In the genomic region with DNA sequence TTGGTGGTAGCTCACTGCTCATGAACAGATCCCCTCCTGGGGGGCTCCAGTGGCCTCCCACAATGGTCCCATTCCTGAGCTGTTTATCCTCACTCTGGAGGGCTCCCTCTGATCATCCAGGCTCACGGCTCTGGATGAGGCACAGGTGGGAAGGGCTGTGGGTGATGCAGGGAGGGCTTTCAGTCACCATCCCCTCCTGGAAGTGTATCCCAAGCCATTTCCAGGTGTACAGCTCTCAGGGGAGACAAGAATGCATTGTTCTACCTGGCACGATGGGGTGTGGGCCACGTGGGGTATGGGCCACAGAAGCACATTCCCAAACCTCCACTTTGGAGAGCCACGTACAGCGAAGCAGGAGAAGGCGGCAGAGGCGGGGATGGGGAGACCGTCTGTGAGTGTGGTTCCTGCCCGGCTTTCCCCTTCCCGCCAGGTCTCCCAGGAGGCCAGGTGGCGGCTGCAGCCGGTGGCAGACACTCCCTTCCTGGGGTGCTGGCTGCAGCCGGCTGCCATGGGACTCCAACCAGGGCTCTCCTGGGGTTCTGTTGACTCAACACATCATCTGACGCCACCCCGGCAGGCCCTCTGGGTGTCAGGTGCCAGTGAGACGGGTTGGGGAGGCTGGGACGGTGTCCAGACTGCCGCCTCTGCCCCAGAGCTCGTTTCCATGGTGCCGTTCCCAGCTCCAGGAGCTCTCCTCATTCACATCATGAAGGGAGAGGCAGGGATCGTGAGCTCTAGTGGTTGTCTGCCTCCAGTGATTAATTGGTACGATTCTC, we compare ENCODE assay signal across 12 cellular contexts.
DNase-seq lines count a peak whose midpoint lies in the region; ATAC-seq lines count a peak whose summit lies in the region.
"Had no signal": no experiment of that assay in that cellular context is flagged by ENCODE, and none has a peak within 500 bp of the region (broad histone marks: within the 10 kb centered on the region; RNA-seq: fewer than 3 reads in every experiment).

No MANE protein-coding gene starts in this region.

- ATAC-seq in GM21619 (IDR thresholded peaks at IDR 0.05; ENCODE audit: unreplicated experiment): no peak
- ATAC-seq: T-cell had no signal

- H3K27ac ChIP-seq in epithelial cell of prostate: peak overlapping the region; percentile 4

- DNase-seq in G401 (ENCODE audit: low spot score) (peak; percentile 48), NCI-H345 treated with DMSO at 0.1 percent for 48 hours (lab: John Stamatoyannopoulos, UW; ENCODE audit: unreplicated experiment) (peak; percentile 80), epithelial cell of prostate (ENCODE audit: low read depth, low spot score) (no peak), nucleus accumbens (lab: John Stamatoyannopoulos, UW) (peak in 30 of 56 donors; percentile 11 to 75 (median 44)), OCI-M2 (lab: John Stamatoyannopoulos, UW; ENCODE audit: unreplicated experiment) (no peak)
- no peak for DNase-seq in activated naive CD4-positive, alpha-beta T cell treated with Interleukin-2 at 50 U/mL for 16 hours
- DNase-seq in activated naive CD4-positive, alpha-beta T cell treated with anti-CD3 and anti-CD28 coated beads, Interleukin-2, amount 50 U/mL, for 16 hours: no peak
- DNase-seq: activated T-cell treated with anti-CD3 and anti-CD28 coated beads, Interleukin-2, amount 50 U/mL, for 1 hour; effector CD8-positive, alpha-beta T cell; immature natural killer cell; T-cell had no signal

- in situ Hi-C loops in G401 (cut with HindIII; ENCODE audit: low sequenced_read_pairs): no loop called here

Comparison
In these comparisons a context has a peak if more than half of its experiments do, and no peak if none do; other contexts are left out.
1. DNase-seq: peak in G401 (single experiment), NCI-H345 treated with DMSO at 0.1 percent for 48 hours (single experiment) and nucleus accumbens (30 of 56); none in epithelial cell of prostate (single experiment), OCI-M2 (single experiment), activated naive CD4-positive, alpha-beta T cell treated with Interleukin-2 at 50 U/mL for 16 hours (single experiment) and activated naive CD4-positive, alpha-beta T cell treated with anti-CD3 and anti-CD28 coated beads, Interleukin-2, amount 50 U/mL, for 16 hours (single experiment).